Comparison of ENCODE assay signal across 8 cellular contexts in the genomic region with DNA sequence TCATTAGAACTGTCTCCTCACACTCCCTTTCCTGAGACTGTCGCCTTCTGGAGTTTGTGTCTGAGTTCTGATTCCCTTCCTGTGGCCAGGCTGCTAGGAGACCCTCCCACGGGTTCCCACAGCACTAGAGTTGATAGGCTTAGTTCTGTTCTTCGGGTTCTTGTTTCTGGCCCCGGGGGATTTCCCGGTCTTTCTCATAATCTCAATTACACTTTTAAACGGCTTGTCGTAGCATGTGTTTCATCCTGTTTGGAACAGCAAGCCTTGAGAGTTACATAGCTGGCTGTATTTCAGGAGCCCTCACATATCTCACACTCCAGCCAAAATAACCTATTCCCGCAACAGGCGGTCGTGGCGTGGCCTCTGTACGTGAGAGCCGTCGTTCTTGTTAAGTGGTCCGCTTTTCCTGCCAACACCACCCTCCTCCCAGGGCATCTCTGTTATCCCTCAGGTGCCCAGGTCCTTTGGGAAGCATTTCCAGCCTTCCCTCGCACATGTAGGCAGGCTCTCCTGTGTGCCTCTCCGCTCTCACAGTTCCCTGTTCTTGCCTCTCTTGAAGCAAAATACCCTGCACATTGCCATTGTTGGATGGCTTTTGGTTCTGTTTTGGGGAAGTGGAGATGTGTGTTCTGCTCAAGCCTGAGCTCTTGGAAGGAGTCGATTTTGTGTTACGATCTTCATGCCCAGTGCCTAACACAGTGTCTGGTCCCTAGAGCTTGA. TPM values are rescaled to one million over a fixed set of nuclear protein-coding genes. Genes with fewer than 3 reads are reported as not detected.
DNase-seq lines count a peak whose midpoint lies in the region; ATAC-seq, FAIRE-seq and TF ChIP-seq lines count a peak whose summit lies in the region.

No MANE protein-coding gene starts in this region.

- H2AFZ ChIP-seq in HepG2 (ENCODE audit: low read length): no peak overlapping the region

- H3K4me3 ChIP-seq in HepG2 (replicated peaks in 1 of 3; ENCODE audit: insufficient read depth in 1 of 3, low read depth in 2 of 3, low read length in 3 of 3): no peak overlapping the region
- no peak overlapping the region for H3K4me3 ChIP-seq in dorsolateral prefrontal cortex

- POLR2A ChIA-PET in activated B cell treated with CpG ODN at 0.5 μM for 24 hours (lab: Charles Lee): interaction anchor here (0.6 to 3.2 kb wide), 4 partner anchors 22 to 109 kb away, joined by 3 to 14 read pairs (median 3); a partner anchor contains a TSS
- POLR2A ChIA-PET in HepG2 (lab: Yijun Ruan, JAX): no interaction called here

- WGBS in HepG2 (ENCODE audit: low lambda C conversion rate): 98% methylated on average over 19 of the region's 19 CpGs

- peaks cover 23 to 51% of the 10 kb centered on the region in 2 experiments for H3K36me3 ChIP-seq in HepG2 (replicated peaks in 1 of 2; ENCODE audit: control insufficient read depth in 1 of 2, insufficient read depth in 2 of 2, low read length in 2 of 2)

- TF ChIP-seq POLR2A in HepG2 (IDR thresholded peaks at IDR 0.05; ENCODE audit: insufficient read depth in 1 of 2, low read depth in 2 of 2, low read length in 2 of 2): no peak

- DNase-seq in activated B cell treated with CpG ODN at 0.5 μM for 24 hours (no peak), cardiac septum (ENCODE audit: low spot score) (peak; percentile 78), iPS-NIHi7 (ENCODE audit: extremely low spot score) (no peak), HepG2 (ENCODE audit: low spot score) (no peak), dorsolateral prefrontal cortex (no peak), omental fat pad (ENCODE audit: low spot score) (no peak)
- DNase-seq in stimulated activated CD4-positive, alpha-beta T cell treated with anti-CD3 and anti-CD28 coated beads, Interleukin-4, amount 100 ng/mL, for 24 hours: peak; percentile 80

- no peaks in the 10 kb centered on the region for H3K27me3 Mint-ChIP-seq in activated B cell treated with CpG ODN at 0.5 μM for 24 hours

- H3K27me3 ChIP-seq in HepG2 (ENCODE audit: control insufficient read depth in 1 of 2, insufficient read depth in 2 of 2, low read length in 2 of 2) (no peaks in the 10 kb centered on the region), dorsolateral prefrontal cortex (no peaks in the 10 kb centered on the region)

- no peaks in the 10 kb centered on the region for H3K9me3 ChIP-seq in HepG2 (ENCODE audit: low read length)

- H3K4me1 Mint-ChIP-seq in activated B cell treated with CpG ODN at 0.5 μM for 24 hours: peaks cover 69% of the 10 kb centered on the region

- H4K20me1 ChIP-seq in HepG2 (ENCODE audit: insufficient read depth, low read length): no peaks in the 10 kb centered on the region

- H3K27ac ChIP-seq in HepG2 (ENCODE audit: extremely low read length, insufficient read depth, low read length): no peak overlapping the region
- peak overlapping the region in 21 of 59 donors; percentile 0 to 77 (median 42) for H3K27ac ChIP-seq in dorsolateral prefrontal cortex

- FAIRE-seq in HepG2 (lab: Jason Lieb, UNC): no peak

- no peak for TF ChIP-seq RAD21 in HepG2 (CRISPR knock-in tag; IDR thresholded peaks at IDR 0.05)

- CTCF ChIA-PET in activated B cell treated with CpG ODN at 0.5 μM for 24 hours (lab: Charles Lee) (interaction anchor here (1.3 to 1.8 kb wide), 3 partner anchors 21 to 415 kb away, joined by 3 to 9 read pairs (median 5); no protein-coding TSS in a partner anchor), HepG2 (lab: Yijun Ruan, JAX; ENCODE audit: low intra/inter-chr PET ratio, low total read pairs) (no interaction called here)

- H3K9ac ChIP-seq in HepG2 (ENCODE audit: insufficient read depth, low read depth, low read length): no peak overlapping the region

- ATAC-seq in GM21529 (IDR thresholded peaks at IDR 0.05; ENCODE audit: unreplicated experiment): peak; percentile 57
- no peak for ATAC-seq in activated B cell treated with CpG ODN at 0.5 μM for 24 hours (ENCODE audit: low read depth)
- no peak for ATAC-seq in HepG2
- no peak for ATAC-seq in omental fat pad (ENCODE audit: low FRiP score)

- TF ChIP-seq CTCF in activated B cell treated with CpG ODN at 0.5 μM for 24 hours (IDR thresholded peaks at IDR 0.05): no peak
- TF ChIP-seq CTCF in HepG2 (CRISPR knock-in tag; IDR thresholded peaks at IDR 0.05): no peak
- no peak for TF ChIP-seq CTCF in dorsolateral prefrontal cortex (IDR thresholded peaks at IDR 0.05 in 54 of 56, conservative IDR thresholded peaks at IDR 0.05 in 2 of 56; ENCODE audit: low read depth in 1 of 56, partially characterized antibody in 56 of 56)
- TF ChIP-seq CTCF in omental fat pad (IDR thresholded peaks at IDR 0.05): no peak

- no peak for TF ChIP-seq EP300 in HepG2 (IDR thresholded peaks at IDR 0.05; ENCODE audit: low read depth in 2 of 2, low read length in 2 of 2)
- no peak for TF ChIP-seq EP300 in HepG2 (CRISPR knock-in tag; IDR thresholded peaks at IDR 0.05; ENCODE audit: borderline replicate concordance)

- no TSS peak for BruUV-seq in HepG2 (replicated peaks; lab: Mats Ljungman, UMichigan)

- H3K4me3 Mint-ChIP-seq in activated B cell treated with CpG ODN at 0.5 μM for 24 hours: peak overlapping the region; percentile 29

- peaks cover 70% of the 10 kb centered on the region for H3K36me3 Mint-ChIP-seq in activated B cell treated with CpG ODN at 0.5 μM for 24 hours (ENCODE audit: low read depth)

- H3K27ac Mint-ChIP-seq in activated B cell treated with CpG ODN at 0.5 μM for 24 hours: peak overlapping the region; percentile 75

- in situ Hi-C loops in HepG2 (cut with HindIII; ENCODE audit: extremely low pct_ligation_motif_present, low pct_unique_long_range_greater_than_20kb): no loop called here

- H3K9me3 Mint-ChIP-seq in activated B cell treated with CpG ODN at 0.5 μM for 24 hours: no peaks in the 10 kb centered on the region

- peaks cover 25% of the 10 kb centered on the region for H3K4me1 ChIP-seq in HepG2 (ENCODE audit: insufficient read depth, low read length)

- intact Hi-C loops in activated B cell treated with CpG ODN at 0.5 μM for 24 hours (cut with micrococcal nuclease): loop anchor here (2.0 to 5.0 kb wide), 4 partner anchors 107 to 1060 kb away; a partner anchor contains a TSS
- intact Hi-C loops in cardiac septum (cut with DNase I): no loop called here
- intact Hi-C loops in HepG2 (cut with micrococcal nuclease; ENCODE audit: unreplicated experiment): no loop called here
- intact Hi-C loops in dorsolateral prefrontal cortex (cut with DNase I): no loop called here

- no peak overlapping the region for H3K4me2 ChIP-seq in HepG2 (ENCODE audit: low read depth, low read length)

- peaks cover 3% of the 10 kb centered on the region for H3K79me2 ChIP-seq in HepG2 (ENCODE audit: insufficient read depth, low read length)

RNA-seq across cellular contexts. Expression of a gene that starts 46.0 kb away (rescaled TPM):
- total RNA-seq in activated B cell treated with CpG ODN at 0.5 μM for 24 hours (81.1 and 84.6 TPM in 2 replicates), cardiac septum (44.2 TPM), HepG2 (2016; rRNA removed; fragmentation: Illumina TruSeq; extraction: Trizol) (153 and 217 TPM in 2 replicates), dorsolateral prefrontal cortex (10 to 100 TPM; 32.1 to 76.3 (median 54.4) TPM), omental fat pad (100 to 1,000 TPM in 1 of 4 donors, 10 to 100 TPM in 3; 54.4 to 111 (median 64.2) TPM)
- total RNA-seq in HepG2 (2016; cell fraction: cytosol; rRNA removed; fragmentation: Illumina TruSeq; extraction: Trizol; ENCODE audit: low read depth): 38.0 and 41.2 TPM in 2 replicates
- 146 and 228 TPM in 2 replicates for total RNA-seq in HepG2 (2016; cell fraction: insoluble cytoplasmic fraction; rRNA removed; fragmentation: Illumina TruSeq; extraction: Trizol)
- 44.1 and 50.3 TPM in 2 replicates for total RNA-seq in HepG2 (2016; cell fraction: membrane; rRNA removed; fragmentation: Illumina TruSeq; extraction: Trizol)
- 58.1 and 62.8 TPM in 2 replicates for total RNA-seq in HepG2 (2016; cell fraction: nucleus; rRNA removed; fragmentation: Illumina TruSeq; extraction: Trizol)
- polyA plus RNA-seq in HepG2 (2011; rRNA removed): 56.8 and 63.3 TPM in 2 replicates
- 59.6 and 59.8 TPM in 2 replicates for polyA plus RNA-seq in HepG2 (2011; cell fraction: cytosol; rRNA removed)
- polyA plus RNA-seq in HepG2 (2011; cell fraction: nucleus; rRNA removed): 27.3 and 29.0 TPM in 2 replicates
- polyA plus RNA-seq in HepG2 (2012): 65.3 and 99.2 TPM in 2 replicates
- polyA plus RNA-seq in HepG2 (2016; cell fraction: cytosol; fragmentation: Illumina TruSeq; extraction: Trizol; ENCODE audit: low read depth): 25.0 and 26.0 TPM in 2 replicates
- polyA plus RNA-seq in HepG2 (2016; cell fraction: insoluble cytoplasmic fraction; fragmentation: Illumina TruSeq; extraction: Trizol; ENCODE audit: low read depth): 203 and 221 TPM in 2 replicates
- 31.6 and 33.3 TPM in 2 replicates for polyA plus RNA-seq in HepG2 (2016; cell fraction: membrane; fragmentation: Illumina TruSeq; extraction: Trizol; ENCODE audit: low read depth)
- polyA plus RNA-seq in HepG2 (2016; cell fraction: nucleus; fragmentation: Illumina TruSeq; extraction: Trizol; ENCODE audit: insufficient read depth, low read depth): 73.7 and 75.1 TPM in 2 replicates
- polyA minus RNA-seq in HepG2 (2011; rRNA and poly(A)+ RNA removed; ENCODE audit: low replicate concordance): 194 and 353 TPM in 2 replicates
- 73.6 and 86.4 TPM in 2 replicates for polyA minus RNA-seq in HepG2 (2011; cell fraction: cytosol; rRNA and poly(A)+ RNA removed)
- 55.2 and 63.2 TPM in 2 replicates for polyA minus RNA-seq in HepG2 (2011; cell fraction: nucleus; rRNA and poly(A)+ RNA removed)

RNA-seq across cellular contexts. Expression of a gene that starts 46.3 kb away (rescaled TPM):
- 53.2 and 57.3 TPM in 2 replicates for total RNA-seq in activated B cell treated with CpG ODN at 0.5 μM for 24 hours
- 10.5 TPM for total RNA-seq in cardiac septum
- total RNA-seq in HepG2 (2016; rRNA removed; fragmentation: Illumina TruSeq; extraction: Trizol): 134 and 179 TPM in 2 replicates
- 34.5 and 35.9 TPM in 2 replicates for total RNA-seq in HepG2 (2016; cell fraction: cytosol; rRNA removed; fragmentation: Illumina TruSeq; extraction: Trizol; ENCODE audit: low read depth)
- 133 and 191 TPM in 2 replicates for total RNA-seq in HepG2 (2016; cell fraction: insoluble cytoplasmic fraction; rRNA removed; fragmentation: Illumina TruSeq; extraction: Trizol)
- total RNA-seq in HepG2 (2016; cell fraction: membrane; rRNA removed; fragmentation: Illumina TruSeq; extraction: Trizol): 49.9 and 52.8 TPM in 2 replicates
- total RNA-seq in HepG2 (2016; cell fraction: nucleus; rRNA removed; fragmentation: Illumina TruSeq; extraction: Trizol): 52.7 and 53.0 TPM in 2 replicates
- polyA plus RNA-seq in HepG2 (2011; rRNA removed): 57.3 and 79.6 TPM in 2 replicates
- 58.1 and 63.2 TPM in 2 replicates for polyA plus RNA-seq in HepG2 (2011; cell fraction: cytosol; rRNA removed)
- polyA plus RNA-seq in HepG2 (2011; cell fraction: nucleus; rRNA removed): 25.6 and 26.7 TPM in 2 replicates
- 60.3 and 67.3 TPM in 2 replicates for polyA plus RNA-seq in HepG2 (2012)
- 44.5 and 46.9 TPM in 2 replicates for polyA plus RNA-seq in HepG2 (2016; cell fraction: cytosol; fragmentation: Illumina TruSeq; extraction: Trizol; ENCODE audit: low read depth)
- polyA plus RNA-seq in HepG2 (2016; cell fraction: insoluble cytoplasmic fraction; fragmentation: Illumina TruSeq; extraction: Trizol; ENCODE audit: low read depth): 208 and 231 TPM in 2 replicates
- polyA plus RNA-seq in HepG2 (2016; cell fraction: membrane; fragmentation: Illumina TruSeq; extraction: Trizol; ENCODE audit: low read depth): 41.0 and 45.0 TPM in 2 replicates
- 70.5 and 93.1 TPM in 2 replicates for polyA plus RNA-seq in HepG2 (2016; cell fraction: nucleus; fragmentation: Illumina TruSeq; extraction: Trizol; ENCODE audit: insufficient read depth, low read depth)
- 23.1 and 74.3 TPM in 2 replicates for polyA minus RNA-seq in HepG2 (2011; rRNA and poly(A)+ RNA removed; ENCODE audit: low replicate concordance)
- 18.8 and 23.8 TPM in 2 replicates for polyA minus RNA-seq in HepG2 (2011; cell fraction: cytosol; rRNA and poly(A)+ RNA removed)
- polyA minus RNA-seq in HepG2 (2011; cell fraction: nucleus; rRNA and poly(A)+ RNA removed): 40.0 and 45.8 TPM in 2 replicates
- 10 to 100 TPM; 19.1 to 48.8 (median 33.7) TPM for total RNA-seq in dorsolateral prefrontal cortex
- 10 to 100 TPM; 33.6 to 54.8 (median 45.2) TPM for total RNA-seq in omental fat pad

Comparison
In these comparisons a context has a peak if more than half of its experiments do, and no peak if none do; other contexts are left out.
1. DNase-seq: peak in cardiac septum (single experiment) and stimulated activated CD4-positive, alpha-beta T cell treated with anti-CD3 and anti-CD28 coated beads, Interleukin-4, amount 100 ng/mL, for 24 hours (single experiment); none in activated B cell treated with CpG ODN at 0.5 μM for 24 hours (single experiment), iPS-NIHi7 (single experiment), HepG2 (single experiment), dorsolateral prefrontal cortex (0 of 10) and omental fat pad (single experiment).